Comparison of ENCODE assay signal across 14 cellular contexts in genomic region chr5:36721664-36722063, GRCh38.
DNase-seq lines count a peak whose midpoint lies in the region; ATAC-seq and TF ChIP-seq lines count a peak whose summit lies in the region.
"Had no signal": no experiment of that assay in that cellular context is flagged by ENCODE, and none has a peak within 500 bp of the region (broad histone marks: within the 10 kb centered on the region; RNA-seq: fewer than 3 reads in every experiment).

No MANE protein-coding gene starts in this region.

- H3K4me1 ChIP-seq in MM.1S (ENCODE audit: low read length): peaks cover 50% of the 10 kb centered on the region
- no peaks in the 10 kb centered on the region for H3K4me1 ChIP-seq in smooth muscle cell (ENCODE audit: low read depth)
- H3K4me1 ChIP-seq in GM23338 (ENCODE audit: insufficient read depth): no peaks in the 10 kb centered on the region; the same call in 1 of the 2 replicates

- H3K4me3 Mint-ChIP-seq in stimulated activated naive CD8-positive, alpha-beta T cell treated with anti-CD3 and anti-CD28 coated beads, Interleukin-15, Interleukin-2, amounts not matched to agents 100 ng/mL and 50 ng/mL, for 24 hours: no peak overlapping the region
- H3K4me3 Mint-ChIP-seq in stimulated activated naive CD8-positive, alpha-beta T cell treated with anti-CD3 and anti-CD28 coated beads, Interleukin-15, amount 100 ng/mL, for 72 hours: no peak overlapping the region
- peak overlapping the region; percentile 5 for H3K4me3 Mint-ChIP-seq in activated B cell treated with CpG ODN at 0.5 μM for 24 hours
- H3K4me3 Mint-ChIP-seq in stimulated activated naive B cell treated with anti-CD40 and anti-IgM and Interleukin-4, amounts not matched to agents 10 μg/mL and 1 μg/mL and 100 μg/mL, for 72 hours: peak overlapping the region; percentile 0 to 43
- H3K4me3 Mint-ChIP-seq in GM23338: no peak overlapping the region
- H3K4me3 Mint-ChIP-seq: CD8-positive, alpha-beta memory T cell had no signal

- H3K36me3 ChIP-seq in MM.1S (replicated peaks; ENCODE audit: insufficient read depth, low read length) (no peaks in the 10 kb centered on the region), smooth muscle cell (ENCODE audit: low read depth) (no peaks in the 10 kb centered on the region), GM23338 (ENCODE audit: insufficient read depth) (no peaks in the 10 kb centered on the region)
- H3K36me3 ChIP-seq: BLaER1 had no signal

- WGBS in smooth muscle cell (ENCODE audit: low lambda C conversion rate): 84% methylated on average over 5 of the region's 5 CpGs

- H3F3A ChIP-seq in MM.1S (ENCODE audit: insufficient read depth, low read length) (peaks cover 10% of the 10 kb centered on the region), smooth muscle cell (ENCODE audit: low read depth) (no peaks in the 10 kb centered on the region), GM23338 (replicated peaks; ENCODE audit: low read depth) (no peaks in the 10 kb centered on the region)

- H2AFZ ChIP-seq in MM.1S (ENCODE audit: low read length) (no peak overlapping the region), smooth muscle cell (ENCODE audit: low read depth) (no peak overlapping the region), GM23338 (no peak overlapping the region)
- H2AFZ ChIP-seq: GM23248 had no signal

- CTCF ChIA-PET in activated B cell treated with CpG ODN at 0.5 μM for 24 hours (lab: Charles Lee): interaction anchor here (1.0 to 6.4 kb wide), 3 partner anchors 22 to 154 kb away, joined by 4 to 44 read pairs (median 4); no protein-coding TSS in a partner anchor

- intact Hi-C loops in activated B cell treated with CpG ODN at 0.5 μM for 24 hours (cut with micrococcal nuclease): loop anchor here (5.0 to 10.0 kb wide), 5 partner anchors 477 to 1797 kb away; partner anchors contain the start of genes CPLANE1, DNAJC21, LMBRD2 and NADK2

- H3K79me2 ChIP-seq in MM.1S (ENCODE audit: low read length) (no peaks in the 10 kb centered on the region), smooth muscle cell (ENCODE audit: low read depth) (no peaks in the 10 kb centered on the region), GM23338 (replicated peaks; ENCODE audit: insufficient read depth) (no peaks in the 10 kb centered on the region)

- H3K9me2 ChIP-seq in MM.1S (replicated peaks; ENCODE audit: insufficient read depth, low read length) (no peaks in the 10 kb centered on the region), GM23338 (ENCODE audit: insufficient read depth) (peaks cover 5% of the 10 kb centered on the region; the same call in 1 of the 2 replicates)

- no peak for DNase-seq in stimulated activated naive CD8-positive, alpha-beta T cell treated with anti-CD3 and anti-CD28 coated beads, Interleukin-15, amount 100 ng/mL, for 72 hours
- DNase-seq in MM.1S (no peak), activated B cell treated with CpG ODN at 0.5 μM for 24 hours (no peak), smooth muscle cell (lab: John Stamatoyannopoulos, UW; ENCODE audit: unreplicated experiment) (no peak), GM23338 (ENCODE audit: low spot score) (no peak)
- DNase-seq in stimulated activated naive B cell treated with anti-CD40 and anti-IgM and Interleukin-4, amounts not matched to agents 10 μg/mL and 1 μg/mL and 100 μg/mL, for 72 hours: no peak
- DNase-seq: CD8-positive, alpha-beta memory T cell; GM23248; H7; IMR-90 had no signal

- H3K9ac ChIP-seq in MM.1S (ENCODE audit: low read length) (no peak overlapping the region), smooth muscle cell (ENCODE audit: low read depth) (no peak overlapping the region)
- H3K9ac ChIP-seq: BLaER1, GM23248 had no signal

- no peaks in the 10 kb centered on the region for H3K9me3 ChIP-seq in MM.1S (replicated peaks; ENCODE audit: insufficient read depth, low read length)
- no peaks in the 10 kb centered on the region for H3K9me3 ChIP-seq in smooth muscle cell (replicated peaks; ENCODE audit: low read depth)
- H3K9me3 ChIP-seq: BLaER1 had no signal

- TF ChIP-seq CTCF in MM.1S (IDR thresholded peaks at IDR 0.05; ENCODE audit: low read length) (no peak), activated B cell treated with CpG ODN at 0.5 μM for 24 hours (IDR thresholded peaks at IDR 0.05) (no peak), smooth muscle cell (IDR thresholded peaks at IDR 0.05; ENCODE audit: borderline replicate concordance, insufficient read depth, poor library complexity, severe bottlenecking) (no peak), GM23338 (conservative IDR thresholded peaks at IDR 0.05; ENCODE audit: low read depth in 2 of 2) (no peak)

- no peak for ATAC-seq in stimulated activated naive CD8-positive, alpha-beta T cell treated with anti-CD3 and anti-CD28 coated beads, Interleukin-15, amount 100 ng/mL, for 72 hours
- ATAC-seq in activated B cell treated with CpG ODN at 0.5 μM for 24 hours (ENCODE audit: low read depth) (no peak), GM23338 (no peak), HG03108 (IDR thresholded peaks at IDR 0.05; ENCODE audit: unreplicated experiment) (no peak)
- ATAC-seq in stimulated activated naive B cell treated with anti-CD40 and anti-IgM and Interleukin-4, amounts not matched to agents 10 μg/mL and 1 μg/mL and 100 μg/mL, for 72 hours (replicated peaks): no peak

- no peak overlapping the region for H3K4me3 ChIP-seq in MM.1S (ENCODE audit: low read length)
- H3K4me3 ChIP-seq in smooth muscle cell: no peak overlapping the region
- no peak overlapping the region for H3K4me3 ChIP-seq in GM23338
- H3K4me3 ChIP-seq: BLaER1, GM23248 had no signal

- H3K4me1 Mint-ChIP-seq in stimulated activated naive CD8-positive, alpha-beta T cell treated with anti-CD3 and anti-CD28 coated beads, Interleukin-15, Interleukin-2, amounts not matched to agents 100 ng/mL and 50 ng/mL, for 24 hours (ENCODE audit: low read depth): peaks cover 53% of the 10 kb centered on the region
- peaks cover 25% of the 10 kb centered on the region for H3K4me1 Mint-ChIP-seq in stimulated activated naive CD8-positive, alpha-beta T cell treated with anti-CD3 and anti-CD28 coated beads, Interleukin-15, amount 100 ng/mL, for 72 hours
- H3K4me1 Mint-ChIP-seq in activated B cell treated with CpG ODN at 0.5 μM for 24 hours: peaks cover 61% of the 10 kb centered on the region
- H3K4me1 Mint-ChIP-seq in stimulated activated naive B cell treated with anti-CD40 and anti-IgM and Interleukin-4, amounts not matched to agents 10 μg/mL and 1 μg/mL and 100 μg/mL, for 72 hours: peaks cover 43 to 63% of the 10 kb centered on the region in 2 donors
- peaks cover 10% of the 10 kb centered on the region for H3K4me1 Mint-ChIP-seq in GM23338

- H3K27ac Mint-ChIP-seq in stimulated activated naive CD8-positive, alpha-beta T cell treated with anti-CD3 and anti-CD28 coated beads, Interleukin-15, Interleukin-2, amounts not matched to agents 100 ng/mL and 50 ng/mL, for 24 hours: peak overlapping the region; percentile 54
- H3K27ac Mint-ChIP-seq in stimulated activated naive CD8-positive, alpha-beta T cell treated with anti-CD3 and anti-CD28 coated beads, Interleukin-15, amount 100 ng/mL, for 72 hours: no peak overlapping the region
- H3K27ac Mint-ChIP-seq in activated B cell treated with CpG ODN at 0.5 μM for 24 hours (peak overlapping the region; percentile 93), GM23338 (no peak overlapping the region)
- H3K27ac Mint-ChIP-seq in stimulated activated naive B cell treated with anti-CD40 and anti-IgM and Interleukin-4, amounts not matched to agents 10 μg/mL and 1 μg/mL and 100 μg/mL, for 72 hours: peak overlapping the region; percentile 20
- H3K27ac Mint-ChIP-seq: CD8-positive, alpha-beta memory T cell had no signal

- POLR2A ChIA-PET in activated B cell treated with CpG ODN at 0.5 μM for 24 hours (lab: Charles Lee): interaction anchor here (1.5 to 1.9 kb wide), 2 partner anchors 20 to 154 kb away, joined by 4 to 6 read pairs; no protein-coding TSS in a partner anchor

- H3K27ac ChIP-seq in MM.1S (ENCODE audit: low read length): no peak overlapping the region
- no peak overlapping the region for H3K27ac ChIP-seq in smooth muscle cell (ENCODE audit: low read depth)
- H3K27ac ChIP-seq in GM23338 (ENCODE audit: low read depth): no peak overlapping the region
- H3K27ac ChIP-seq: 22Rv1, BLaER1, GM23248 had no signal

- H3K27me3 Mint-ChIP-seq in stimulated activated naive CD8-positive, alpha-beta T cell treated with anti-CD3 and anti-CD28 coated beads, Interleukin-15, Interleukin-2, amounts not matched to agents 100 ng/mL and 50 ng/mL, for 24 hours: no peaks in the 10 kb centered on the region
- no peaks in the 10 kb centered on the region for H3K27me3 Mint-ChIP-seq in stimulated activated naive CD8-positive, alpha-beta T cell treated with anti-CD3 and anti-CD28 coated beads, Interleukin-15, amount 100 ng/mL, for 72 hours
- no peaks in the 10 kb centered on the region for H3K27me3 Mint-ChIP-seq in activated B cell treated with CpG ODN at 0.5 μM for 24 hours
- no peaks in the 10 kb centered on the region for H3K27me3 Mint-ChIP-seq in stimulated activated naive B cell treated with anti-CD40 and anti-IgM and Interleukin-4, amounts not matched to agents 10 μg/mL and 1 μg/mL and 100 μg/mL, for 72 hours
- peaks cover under 1% of the 10 kb centered on the region for H3K27me3 Mint-ChIP-seq in GM23338 (ENCODE audit: insufficient read depth, low read depth, poor library complexity)

- H4K20me1 ChIP-seq in MM.1S (ENCODE audit: insufficient read depth, low read length) (no peaks in the 10 kb centered on the region), smooth muscle cell (ENCODE audit: low read depth) (no peaks in the 10 kb centered on the region), GM23338 (replicated peaks; ENCODE audit: insufficient read depth) (no peaks in the 10 kb centered on the region)
- H4K20me1 ChIP-seq: BLaER1 had no signal

- H3K9me3 Mint-ChIP-seq in stimulated activated naive CD8-positive, alpha-beta T cell treated with anti-CD3 and anti-CD28 coated beads, Interleukin-15, Interleukin-2, amounts not matched to agents 100 ng/mL and 50 ng/mL, for 24 hours: no peaks in the 10 kb centered on the region
- H3K9me3 Mint-ChIP-seq in stimulated activated naive CD8-positive, alpha-beta T cell treated with anti-CD3 and anti-CD28 coated beads, Interleukin-15, amount 100 ng/mL, for 72 hours: no peaks in the 10 kb centered on the region
- no peaks in the 10 kb centered on the region for H3K9me3 Mint-ChIP-seq in activated B cell treated with CpG ODN at 0.5 μM for 24 hours
- H3K9me3 Mint-ChIP-seq in stimulated activated naive B cell treated with anti-CD40 and anti-IgM and Interleukin-4, amounts not matched to agents 10 μg/mL and 1 μg/mL and 100 μg/mL, for 72 hours: peaks cover 0 to 2% of the 10 kb centered on the region in 2 donors
- no peaks in the 10 kb centered on the region for H3K9me3 Mint-ChIP-seq in GM23338
- H3K9me3 Mint-ChIP-seq: CD8-positive, alpha-beta memory T cell had no signal

- H3K27me3 ChIP-seq in MM.1S (replicated peaks; ENCODE audit: insufficient read depth, low read length) (no peaks in the 10 kb centered on the region), smooth muscle cell (ENCODE audit: low read depth) (no peaks in the 10 kb centered on the region), GM23338 (ENCODE audit: insufficient read depth) (no peaks in the 10 kb centered on the region)
- H3K27me3 ChIP-seq: BLaER1 had no signal

- H3K36me3 Mint-ChIP-seq in stimulated activated naive CD8-positive, alpha-beta T cell treated with anti-CD3 and anti-CD28 coated beads, Interleukin-15, Interleukin-2, amounts not matched to agents 100 ng/mL and 50 ng/mL, for 24 hours (ENCODE audit: low read depth): no peaks in the 10 kb centered on the region
- H3K36me3 Mint-ChIP-seq in activated B cell treated with CpG ODN at 0.5 μM for 24 hours (ENCODE audit: low read depth) (peaks cover 11% of the 10 kb centered on the region), GM23338 (ENCODE audit: low read depth) (no peaks in the 10 kb centered on the region)
- H3K36me3 Mint-ChIP-seq in stimulated activated naive B cell treated with anti-CD40 and anti-IgM and Interleukin-4, amounts not matched to agents 10 μg/mL and 1 μg/mL and 100 μg/mL, for 72 hours: peaks cover 3 to 9% of the 10 kb centered on the region in 2 donors

- H3K4me2 ChIP-seq in MM.1S (ENCODE audit: low read depth, low read length) (peak overlapping the region; percentile 25), smooth muscle cell (no peak overlapping the region), GM23338 (no peak overlapping the region)
- H3K4me2 ChIP-seq: BLaER1 had no signal

Comparison
In these comparisons a context has a peak if more than half of its experiments do, and no peak if none do; other contexts are left out.
1. H3K27ac Mint-ChIP-seq: peak in stimulated activated naive CD8-positive, alpha-beta T cell treated with anti-CD3 and anti-CD28 coated beads, Interleukin-15, Interleukin-2, amounts not matched to agents 100 ng/mL and 50 ng/mL, for 24 hours (single experiment), activated B cell treated with CpG ODN at 0.5 μM for 24 hours (single experiment) and stimulated activated naive B cell treated with anti-CD40 and anti-IgM and Interleukin-4, amounts not matched to agents 10 μg/mL and 1 μg/mL and 100 μg/mL, for 72 hours (single experiment); none in stimulated activated naive CD8-positive, alpha-beta T cell treated with anti-CD3 and anti-CD28 coated beads, Interleukin-15, amount 100 ng/mL, for 72 hours (0 of 2) and GM23338 (single experiment).
2. H3K4me3 Mint-ChIP-seq: peak in activated B cell treated with CpG ODN at 0.5 μM for 24 hours (single experiment) and stimulated activated naive B cell treated with anti-CD40 and anti-IgM and Interleukin-4, amounts not matched to agents 10 μg/mL and 1 μg/mL and 100 μg/mL, for 72 hours (2 of 2); none in stimulated activated naive CD8-positive, alpha-beta T cell treated with anti-CD3 and anti-CD28 coated beads, Interleukin-15, Interleukin-2, amounts not matched to agents 100 ng/mL and 50 ng/mL, for 24 hours (single experiment), stimulated activated naive CD8-positive, alpha-beta T cell treated with anti-CD3 and anti-CD28 coated beads, Interleukin-15, amount 100 ng/mL, for 72 hours (0 of 2) and GM23338 (single experiment).